Comparison of ENCODE assay signal across 12 cellular contexts in the genomic region with DNA sequence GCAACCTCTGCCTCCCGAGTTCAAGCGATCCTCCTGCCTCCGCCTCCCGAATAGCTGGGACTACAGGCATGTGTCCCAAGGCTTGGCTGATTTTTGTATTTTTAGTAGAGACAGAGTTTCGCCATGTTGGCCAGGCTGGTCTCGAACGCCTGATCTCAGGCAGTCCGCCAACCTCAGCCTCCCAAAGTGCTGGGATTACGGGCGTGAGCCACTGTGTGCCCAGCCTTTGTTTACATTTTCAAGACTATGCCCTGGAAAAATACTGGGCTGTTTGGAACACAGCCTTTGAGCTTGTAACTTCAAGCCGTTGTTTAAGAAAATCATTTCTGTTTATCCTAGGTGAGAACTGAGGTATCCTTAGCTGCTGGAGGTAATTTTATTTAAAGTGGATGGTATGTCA. TPM values are rescaled to one million over a fixed set of nuclear protein-coding genes. Genes with fewer than 3 reads are reported as not detected.
DNase-seq lines count a peak whose midpoint lies in the region; ATAC-seq, FAIRE-seq and TF ChIP-seq lines count a peak whose summit lies in the region.
"Had no signal": no experiment of that assay in that cellular context is flagged by ENCODE, and none has a peak within 500 bp of the region (broad histone marks: within the 10 kb centered on the region; RNA-seq: fewer than 3 reads in every experiment).

No MANE protein-coding gene starts in this region.

- H4K20me1 ChIP-seq in K562 (replicated peaks; ENCODE audit: control insufficient read depth, insufficient read depth, low read length) = peaks cover 17% of the 10 kb centered on the region

- POLR2A ChIA-PET in K562 (lab: Yijun Ruan, JAX) = interaction anchor here (0.6 to 2.0 kb wide), 10 partner anchors 9 to 444 kb away, joined by 3 to 6 read pairs (median 4); no protein-coding TSS in a partner anchor

- H3K79me2 ChIP-seq in K562 (ENCODE audit: control insufficient read depth, insufficient read depth, low read length) = peaks cover 64% of the 10 kb centered on the region

- H3K9me3 Mint-ChIP-seq in activated T-cell treated with anti-CD3 and anti-CD28 coated beads, Interleukin-2, amount 50 U/mL, for 24 hours = no peaks in the 10 kb centered on the region

- H3K27ac ChIP-seq in K562 (ENCODE audit: extremely low read depth, low read depth, low read length) (no peak overlapping the region), right lobe of liver (peak overlapping the region; percentile 99 to 100 (median 100)), suprapubic skin (peak overlapping the region; percentile 97), WERI-Rb-1 (no peak overlapping the region)

- TF ChIP-seq EP300 in K562 (IDR thresholded peaks at IDR 0.05; ENCODE audit: low read length) = no peak
- TF ChIP-seq EP300 in suprapubic skin (IDR thresholded peaks at IDR 0.05) = no peak

- no peak overlapping the region for H3K9ac ChIP-seq in K562 (ENCODE audit: insufficient read depth in 1 of 2, low read depth in 2 of 2, low read length in 2 of 2)

- no peaks in the 10 kb centered on the region for H3K27me3 Mint-ChIP-seq in activated T-cell treated with anti-CD3 and anti-CD28 coated beads, Interleukin-2, amount 50 U/mL, for 24 hours

- FAIRE-seq in K562 (lab: Jason Lieb, UNC) (no peak), frontal cortex (lab: Jason Lieb, UNC) (no peak)

- H3K4me1 ChIP-seq in K562 (replicated peaks in 1 of 2; ENCODE audit: control insufficient read depth in 2 of 2, insufficient read depth in 2 of 2, low read length in 2 of 2) (peaks cover 16 to 17% of the 10 kb centered on the region in 2 experiments; a peak in 4 of 5 replicates), right lobe of liver (peaks cover 0 to 68% (median 28%) of the 10 kb centered on the region in 4 donors), suprapubic skin (peaks cover 73% of the 10 kb centered on the region)

- no peak for TF ChIP-seq POLR2A in K562 (conservative IDR thresholded peaks at IDR 0.05)
- TF ChIP-seq POLR2A in right lobe of liver (IDR thresholded peaks at IDR 0.05) = peak; percentile 23
- no peak for TF ChIP-seq POLR2A in suprapubic skin (IDR thresholded peaks at IDR 0.05)

- BruUV-seq in K562 (replicated peaks; lab: Mats Ljungman, UMichigan) = no TSS peak

- H2AFZ ChIP-seq in K562 (ENCODE audit: low read depth, low read length) = no peak overlapping the region

- H3K9me1 ChIP-seq in K562 (ENCODE audit: control insufficient read depth, insufficient read depth, low read length) = no peaks in the 10 kb centered on the region

- in situ Hi-C loops in K562 (cut with MboI) = no loop called here

- H3K36me3 Mint-ChIP-seq in activated T-cell treated with anti-CD3 and anti-CD28 coated beads, Interleukin-2, amount 50 U/mL, for 24 hours (ENCODE audit: low read depth) = peaks cover 52% of the 10 kb centered on the region

- WGBS in K562 (ENCODE audit: insufficient coverage, low coverage, missing lambda C conversion rate) = 92% methylated on average over 11 of the region's 11 CpGs
- WGBS in right lobe of liver (ENCODE audit: insufficient coverage, low coverage, low lambda C conversion rate, missing lambda C conversion rate) = 29% methylated on average over 10 of the region's 11 CpGs
- 73% methylated on average over 11 of the region's 11 CpGs for WGBS in suprapubic skin

- intact Hi-C loops in K562 (cut with micrococcal nuclease) (no loop called here), right lobe of liver (cut with DNase I) (no loop called here)

- TF ChIP-seq RAD21 in K562 (CRISPR knock-in tag; conservative IDR thresholded peaks at IDR 0.05 in 1 of 2, IDR thresholded peaks at IDR 0.05 in 1 of 2) = no peak

- CTCF ChIA-PET in K562 (lab: Yijun Ruan, JAX; ENCODE audit: low intra/inter-chr PET ratio) = interaction anchor here (1.5 kb wide), 1 partner anchor 65 kb away, joined by 3 read pairs; the partner anchor contains the start of gene ZNF3

- TF ChIP-seq CTCF in K562 (IDR thresholded peaks at IDR 0.05 in 2 of 3, conservative IDR thresholded peaks at IDR 0.05 in 1 of 3; ENCODE audit: insufficient read depth in 2 of 3, low read depth in 1 of 3, low read length in 3 of 3) = no peak
- no peak for TF ChIP-seq CTCF in right lobe of liver (IDR thresholded peaks at IDR 0.05)
- no peak for TF ChIP-seq CTCF in suprapubic skin (IDR thresholded peaks at IDR 0.05)
- TF ChIP-seq CTCF in WERI-Rb-1 (IDR thresholded peaks at IDR 0.05; ENCODE audit: low read depth, low read length) = no peak

- H3K4me3 Mint-ChIP-seq in activated T-cell treated with anti-CD3 and anti-CD28 coated beads, Interleukin-2, amount 50 U/mL, for 24 hours = peak overlapping the region; percentile 39

- H3K4me2 ChIP-seq in K562 (ENCODE audit: insufficient read depth, low read length) = no peak overlapping the region

- no peak for DNase-seq in activated T-cell treated with anti-CD3 and anti-CD28 coated beads, Interleukin-2, amount 50 U/mL, for 24 hours
- DNase-seq in activated T-cell treated with anti-CD3 and anti-CD28 coated beads for 4 hours (no peak), K562 (ENCODE audit: extremely low read depth in 1 of 4, low spot score in 3 of 4) (no peak), right lobe of liver (peak; percentile 60 to 89 (median 82)), suprapubic skin (ENCODE audit: low spot score in 2 of 2) (peak in 1 of 2 donors; percentile 65), AML-193 (lab: John Stamatoyannopoulos, UW) (no peak), frontal cortex (ENCODE audit: low spot score in 2 of 2) (no peak), WERI-Rb-1 (no peak)
- DNase-seq: activated naive CD4-positive, alpha-beta T cell treated with Interleukin-2 at 50 U/mL for 16 hours; heart left ventricle; NCI-H146 had no signal

- peak overlapping the region; percentile 74 for H3K27ac Mint-ChIP-seq in activated T-cell treated with anti-CD3 and anti-CD28 coated beads, Interleukin-2, amount 50 U/mL, for 24 hours

- no peak for ATAC-seq in K562
- ATAC-seq in right lobe of liver = peak; percentile 57 to 73 (median 70)
- ATAC-seq: heart left ventricle had no signal

- H3K4me1 Mint-ChIP-seq in activated T-cell treated with anti-CD3 and anti-CD28 coated beads, Interleukin-2, amount 50 U/mL, for 24 hours (ENCODE audit: low read depth) = peaks cover 70% of the 10 kb centered on the region

- H3K36me3 ChIP-seq in K562 (ENCODE audit: control insufficient read depth, insufficient read depth, low read length) (peaks cover 34% of the 10 kb centered on the region), right lobe of liver (peaks cover 0 to 6% (median under 1%) of the 10 kb centered on the region in 4 donors), suprapubic skin (peaks cover 6% of the 10 kb centered on the region), WERI-Rb-1 (peaks cover 13% of the 10 kb centered on the region)

- H3K27me3 ChIP-seq in K562 (ENCODE audit: control insufficient read depth in 2 of 2, insufficient read depth in 2 of 2, low read length in 2 of 2) (no peaks in the 10 kb centered on the region), right lobe of liver (no peaks in the 10 kb centered on the region), suprapubic skin (no peaks in the 10 kb centered on the region), WERI-Rb-1 (ENCODE audit: insufficient read depth, low read depth, severe bottlenecking) (no peaks in the 10 kb centered on the region)
- H3K27me3 ChIP-seq: heart left ventricle had no signal

- no peaks in the 10 kb centered on the region for H3K9me3 ChIP-seq in K562 (replicated peaks; ENCODE audit: control insufficient read depth, insufficient read depth, low read depth, low read length)
- no peaks in the 10 kb centered on the region for H3K9me3 ChIP-seq in right lobe of liver
- no peaks in the 10 kb centered on the region for H3K9me3 ChIP-seq in suprapubic skin
- H3K9me3 ChIP-seq in WERI-Rb-1 (ENCODE audit: severe bottlenecking) = no peaks in the 10 kb centered on the region
- H3K9me3 ChIP-seq: heart left ventricle had no signal

- H3K4me3 ChIP-seq in K562 (no peak overlapping the region), right lobe of liver (peak overlapping the region; percentile 96 to 99 (median 98)), suprapubic skin (peak overlapping the region; percentile 80), WERI-Rb-1 (ENCODE audit: low read depth, low read length) (no peak overlapping the region)

RNA-seq across cellular contexts. Expression of gene ZKSCAN1, which starts 1.9 kb away (rescaled TPM):
- total RNA-seq in K562 (2011; cell fraction: chromatin; rRNA removed; ENCODE audit: low replicate concordance) = 87.8 and 126 TPM in 2 replicates
- 44.4 and 45.4 TPM in 2 replicates for total RNA-seq in K562 (2011; cell fraction: nucleolus; rRNA removed)
- 60.3 and 60.7 TPM in 2 replicates for total RNA-seq in K562 (2011; cell fraction: nucleoplasm; rRNA removed)
- total RNA-seq in K562 (2014; rRNA removed) (15.5 and 19.4 TPM in 2 replicates), K562 (2014; rRNA removed; fragmentation: Illumina TruSeq; extraction: Trizol) (32.1 and 36.1 TPM in 2 replicates), K562 (2015; rRNA removed; fragmentation: Illumina TruSeq; extraction: Trizol) (22.5 and 23.2 TPM in 2 replicates), K562 (2021) (42.9 and 43.0 TPM in 2 replicates), right lobe of liver (100 to 1,000 TPM in 2 of 6 experiments, 10 to 100 TPM in 4; 24.5 to 147 (median 80.1) TPM), suprapubic skin (100 to 1,000 TPM in 1 of 4 donors, 10 to 100 TPM in 3; 50.5 to 106 (median 66.4) TPM), frontal cortex (85.2 TPM)
- polyA plus RNA-seq in K562 (2011; rRNA removed) (28.3 and 34.6 TPM in 2 replicates), K562 (2014; fragmentation: Illumina TruSeq; extraction: Trizol) (23.8 and 27.3 TPM in 2 replicates), K562 (2014; fragmentation: Nextera tagmentation; extraction: Ambion mirVana) (1 to 10 TPM; 5.3 to 6.8 TPM), K562 (2014; rRNA removed) (19.8 and 20.9 TPM in 2 replicates)
- 14.3 and 17.7 TPM in 2 replicates for polyA plus RNA-seq in K562 (2011; cell fraction: cytosol; rRNA removed)
- 20.7 and 36.3 TPM in 2 replicates for polyA plus RNA-seq in K562 (2011; cell fraction: nucleus; rRNA removed)
- polyA plus RNA-seq in K562 (2012) = 17.2 and 27.8 TPM in 2 replicates
- 65.4 and 82.5 TPM in 2 replicates for polyA minus RNA-seq in K562 (2011; rRNA and poly(A)+ RNA removed)
- polyA minus RNA-seq in K562 (2011; cell fraction: cytosol; rRNA and poly(A)+ RNA removed) = 24.1 and 25.7 TPM in 2 replicates
- polyA minus RNA-seq in K562 (2011; cell fraction: nucleus; rRNA and poly(A)+ RNA removed) = 12.1 and 20.1 TPM in 2 replicates

RNA-seq across cellular contexts. Expression of gene ZSCAN21, which starts 32.3 kb away (rescaled TPM):
- 19.2 and 21.8 TPM in 2 replicates for total RNA-seq in K562 (2011; cell fraction: chromatin; rRNA removed; ENCODE audit: low replicate concordance)
- 12.0 and 13.5 TPM in 2 replicates for total RNA-seq in K562 (2011; cell fraction: nucleolus; rRNA removed)
- total RNA-seq in K562 (2011; cell fraction: nucleoplasm; rRNA removed) = 9.1 and 13.6 TPM in 2 replicates
- 13.8 and 14.0 TPM in 2 replicates for total RNA-seq in K562 (2014; rRNA removed)
- total RNA-seq in K562 (2014; rRNA removed; fragmentation: Illumina TruSeq; extraction: Trizol) = 13.2 and 14.1 TPM in 2 replicates
- 11.6 and 12.2 TPM in 2 replicates for total RNA-seq in K562 (2015; rRNA removed; fragmentation: Illumina TruSeq; extraction: Trizol)
- total RNA-seq in K562 (2021) = 12.7 and 13.8 TPM in 2 replicates
- 9.5 and 13.4 TPM in 2 replicates for polyA plus RNA-seq in K562 (2011; rRNA removed)
- polyA plus RNA-seq in K562 (2011; cell fraction: cytosol; rRNA removed) = 6.7 and 9.5 TPM in 2 replicates
- polyA plus RNA-seq in K562 (2011; cell fraction: nucleus; rRNA removed) = 7.4 and 7.8 TPM in 2 replicates
- polyA plus RNA-seq in K562 (2012) = 7.7 and 8.5 TPM in 2 replicates
- 13.5 and 15.5 TPM in 2 replicates for polyA plus RNA-seq in K562 (2014; fragmentation: Illumina TruSeq; extraction: Trizol)
- polyA plus RNA-seq in K562 (2014; fragmentation: Nextera tagmentation; extraction: Ambion mirVana) = 1 to 10 TPM; 5.9 to 6.9 TPM
- 11.6 and 11.8 TPM in 2 replicates for polyA plus RNA-seq in K562 (2014; rRNA removed)
- 8.2 and 9.7 TPM in 2 replicates for polyA minus RNA-seq in K562 (2011; rRNA and poly(A)+ RNA removed)
- polyA minus RNA-seq in K562 (2011; cell fraction: cytosol; rRNA and poly(A)+ RNA removed) = 3.5 and 5.0 TPM in 2 replicates
- 2.6 and 3.2 TPM in 2 replicates for polyA minus RNA-seq in K562 (2011; cell fraction: nucleus; rRNA and poly(A)+ RNA removed)
- total RNA-seq in right lobe of liver = 1 to 10 TPM; 4.3 to 8.1 (median 5.7) TPM
- total RNA-seq in suprapubic skin = 10 to 100 TPM in 3 of 4 donors, 1 to 10 TPM in 1; 8.9 to 18.5 (median 10.2) TPM
- 17.9 TPM for total RNA-seq in frontal cortex

RNA-seq across cellular contexts. Expression of gene AZGP1, which starts 41.5 kb away (rescaled TPM):
- not detected in 2 replicates for total RNA-seq in K562 (2011; cell fraction: chromatin; rRNA removed; ENCODE audit: low replicate concordance)
- not detected in 2 replicates for total RNA-seq in K562 (2011; cell fraction: nucleolus; rRNA removed)
- total RNA-seq in K562 (2011; cell fraction: nucleoplasm; rRNA removed) = not detected in 2 replicates
- total RNA-seq in K562 (2014; rRNA removed) = 0.18 TPM in 1 of 2 replicates, not detected in the other
- not detected in 2 replicates for total RNA-seq in K562 (2014; rRNA removed; fragmentation: Illumina TruSeq; extraction: Trizol)
- total RNA-seq in K562 (2015; rRNA removed; fragmentation: Illumina TruSeq; extraction: Trizol) = not detected in 2 replicates
- total RNA-seq in K562 (2021) = 0.53 and 0.54 TPM in 2 replicates
- not detected in 2 replicates for polyA plus RNA-seq in K562 (2011; rRNA removed)
- not detected in 2 replicates for polyA plus RNA-seq in K562 (2011; cell fraction: cytosol; rRNA removed)
- polyA plus RNA-seq in K562 (2011; cell fraction: nucleus; rRNA removed) = not detected in 2 replicates
- not detected in 2 replicates for polyA plus RNA-seq in K562 (2012)
- polyA plus RNA-seq in K562 (2014; fragmentation: Illumina TruSeq; extraction: Trizol) = not detected in 2 replicates
- not detected for polyA plus RNA-seq in K562 (2014; fragmentation: Nextera tagmentation; extraction: Ambion mirVana)
- not detected in 2 replicates for polyA plus RNA-seq in K562 (2014; rRNA removed)
- not detected in 2 replicates for polyA minus RNA-seq in K562 (2011; rRNA and poly(A)+ RNA removed)
- not detected in 2 replicates for polyA minus RNA-seq in K562 (2011; cell fraction: cytosol; rRNA and poly(A)+ RNA removed)
- not detected in 2 replicates for polyA minus RNA-seq in K562 (2011; cell fraction: nucleus; rRNA and poly(A)+ RNA removed)
- 1,000 to 10,000 TPM in 4 of 6 experiments, 100 to 1,000 TPM in 2; 762 to 2,105 (median 1,328) TPM for total RNA-seq in right lobe of liver
- 1,000 to 10,000 TPM in 1 of 4 donors, 100 to 1,000 TPM in 3; 529 to 1,010 (median 610) TPM for total RNA-seq in suprapubic skin
- not detected for total RNA-seq in frontal cortex
- total RNA-seq: osteocyte had no signal

Comparison
In these comparisons a context has a peak if more than half of its experiments do, and no peak if none do; other contexts are left out.
1. DNase-seq: peak in right lobe of liver (3 of 3); none in activated T-cell treated with anti-CD3 and anti-CD28 coated beads, Interleukin-2, amount 50 U/mL, for 24 hours (single experiment), activated T-cell treated with anti-CD3 and anti-CD28 coated beads for 4 hours (single experiment), K562 (0 of 4), AML-193 (0 of 2), frontal cortex (0 of 2) and WERI-Rb-1 (single experiment).
2. H3K27ac ChIP-seq: peak in right lobe of liver (3 of 3) and suprapubic skin (single experiment); none in K562 (single experiment) and WERI-Rb-1 (single experiment).
3. H3K4me3 ChIP-seq: peak in right lobe of liver (3 of 3) and suprapubic skin (single experiment); none in K562 (single experiment) and WERI-Rb-1 (single experiment).
4. RNA of gene AZGP1, which starts 41.5 kb away (total RNA-seq): 762 to 2,105 TPM in right lobe of liver and 529 to 1,010 TPM in suprapubic skin; 0.18 to 0.54 TPM in K562 and not detected in frontal cortex (single experiment); every median in the first group is over 100 times any median in the second.